37 cellular contexts compared by ENCODE assay signal in genomic region chr7:107833619-107834230, GRCh38. TPM values are rescaled to one million over a fixed set of nuclear protein-coding genes. Genes with fewer than 3 reads are reported as not detected.
"Had no signal": no experiment of that assay in that cellular context is flagged by ENCODE, and none has a peak within 500 bp of the region (broad histone marks: within the 10 kb centered on the region; RNA-seq: fewer than 3 reads in every experiment).

No MANE protein-coding gene starts in this region.

- H3K27ac Mint-ChIP-seq: activated CD4-positive, alpha-beta memory T cell treated with anti-CD3 and anti-CD28 coated beads for 36 hours; activated CD4-positive, alpha-beta T cell treated with anti-CD3 and anti-CD28 coated beads for 36 hours; activated CD4-positive, alpha-beta T cell treated with anti-CD3 and anti-CD28 coated beads, Interleukin-2, amount 10 ng/mL, durations not matched to agents 24 days and 14 days; activated CD8-positive, alpha-beta memory T cell treated with anti-CD3 and anti-CD28 coated beads, Interleukin-2, amount 10 ng/mL, durations not matched to agents 7 days and 5 days; activated CD8-positive, alpha-beta T cell treated with anti-CD3 and anti-CD28 coated beads, Interleukin-2, amount 10 ng/mL, durations not matched to agents 7 days and 5 days; activated naive CD4-positive, alpha-beta T cell treated with anti-CD3 and anti-CD28 coated beads for 36 hours; activated naive CD4-positive, alpha-beta T cell treated with anti-CD3 and anti-CD28 coated beads, Interleukin-2, amount 50 U/mL, for 24 hours; activated naive CD8-positive, alpha-beta T cell treated with anti-CD3 and anti-CD28 coated beads for 36 hours; activated naive CD8-positive, alpha-beta T cell treated with anti-CD3 and anti-CD28 coated beads, Interleukin-2, amount 50 U/mL, for 24 hours; activated T-helper 1 cell treated with anti-CD3 and anti-CD28 coated beads, Interleukin-12 subunit alpha, Interleukin-12 subunit beta, Interleukin-2, Interleukin-4 antibody, amounts not matched to agents 30 ng/mL and 10 ng/mL and 1 ng/mL, durations not matched to agents 14 hours and 24 hours and 36 hours; activated T-helper 2 cell treated with anti-CD3 and anti-CD28 coated beads, Interferon-gamma antibody, Interleukin-2, Interleukin-4, amounts not matched to agents 10 μg/mL and 5 μg/mL and 100 μg/mL, durations not matched to agents 14 hours and 24 hours and 36 hours; effector memory CD8-positive, alpha-beta T cell had no signal

- H3K27me3 ChIP-seq: body of pancreas, gastroesophageal sphincter had no signal

- H3K4me3 Mint-ChIP-seq: activated CD4-positive, alpha-beta memory T cell treated with anti-CD3 and anti-CD28 coated beads for 36 hours; activated CD4-positive, alpha-beta T cell treated with anti-CD3 and anti-CD28 coated beads for 36 hours; activated CD4-positive, alpha-beta T cell treated with anti-CD3 and anti-CD28 coated beads, Interleukin-2, amount 10 ng/mL, durations not matched to agents 24 days and 14 days; activated CD8-positive, alpha-beta memory T cell treated with anti-CD3 and anti-CD28 coated beads, Interleukin-2, amount 10 ng/mL, durations not matched to agents 7 days and 5 days; activated CD8-positive, alpha-beta T cell treated with anti-CD3 and anti-CD28 coated beads, Interleukin-2, amount 10 ng/mL, durations not matched to agents 7 days and 5 days; activated naive CD4-positive, alpha-beta T cell treated with anti-CD3 and anti-CD28 coated beads for 36 hours; activated naive CD4-positive, alpha-beta T cell treated with anti-CD3 and anti-CD28 coated beads, Interleukin-2, amount 50 U/mL, for 24 hours; activated naive CD8-positive, alpha-beta T cell treated with anti-CD3 and anti-CD28 coated beads for 36 hours; activated naive CD8-positive, alpha-beta T cell treated with anti-CD3 and anti-CD28 coated beads, Interleukin-2, amount 50 U/mL, for 24 hours; activated T-helper 1 cell treated with anti-CD3 and anti-CD28 coated beads, Interleukin-12 subunit alpha, Interleukin-12 subunit beta, Interleukin-2, Interleukin-4 antibody, amounts not matched to agents 30 ng/mL and 10 ng/mL and 1 ng/mL, durations not matched to agents 14 hours and 24 hours and 36 hours; effector memory CD8-positive, alpha-beta T cell had no signal

- H3K9me3 ChIP-seq: adrenal gland, body of pancreas, esophagus squamous epithelium, gastroesophageal sphincter, heart right ventricle had no signal

- H3K27ac ChIP-seq: adrenal gland, body of pancreas, esophagus squamous epithelium, gastroesophageal sphincter, heart right ventricle had no signal

- H3K27me3 Mint-ChIP-seq: activated naive CD8-positive, alpha-beta T cell treated with anti-CD3 and anti-CD28 coated beads, Interleukin-2, amount 50 U/mL, for 24 hours had no signal

- H3K4me1 ChIP-seq: esophagus squamous epithelium, gastroesophageal sphincter had no signal

- H3K9me3 Mint-ChIP-seq: activated CD4-positive, alpha-beta memory T cell treated with anti-CD3 and anti-CD28 coated beads for 36 hours; activated naive CD4-positive, alpha-beta T cell treated with anti-CD3 and anti-CD28 coated beads for 36 hours; activated naive CD4-positive, alpha-beta T cell treated with anti-CD3 and anti-CD28 coated beads, Interleukin-2, amount 50 U/mL, for 24 hours; activated naive CD8-positive, alpha-beta T cell treated with anti-CD3 and anti-CD28 coated beads, Interleukin-2, amount 50 U/mL, for 24 hours; activated T-helper 1 cell treated with anti-CD3 and anti-CD28 coated beads, Interleukin-12 subunit alpha, Interleukin-12 subunit beta, Interleukin-2, Interleukin-4 antibody, amounts not matched to agents 30 ng/mL and 10 ng/mL and 1 ng/mL, durations not matched to agents 14 hours and 24 hours and 36 hours; activated T-helper 2 cell treated with anti-CD3 and anti-CD28 coated beads, Interferon-gamma antibody, Interleukin-2, Interleukin-4, amounts not matched to agents 10 μg/mL and 5 μg/mL and 100 μg/mL, durations not matched to agents 14 hours and 24 hours and 36 hours had no signal

- H3K4me3 ChIP-seq: adrenal gland, body of pancreas, esophagus squamous epithelium, gastroesophageal sphincter, heart right ventricle had no signal

- H3K4me1 Mint-ChIP-seq: activated CD4-positive, alpha-beta T cell treated with anti-CD3 and anti-CD28 coated beads for 36 hours; activated CD4-positive, alpha-beta T cell treated with anti-CD3 and anti-CD28 coated beads, Interleukin-2, amount 10 ng/mL, durations not matched to agents 24 days and 14 days; activated CD8-positive, alpha-beta memory T cell treated with anti-CD3 and anti-CD28 coated beads, Interleukin-2, amount 10 ng/mL, durations not matched to agents 7 days and 5 days; activated naive CD4-positive, alpha-beta T cell treated with anti-CD3 and anti-CD28 coated beads, Interleukin-2, amount 50 U/mL, for 24 hours; activated naive CD8-positive, alpha-beta T cell treated with anti-CD3 and anti-CD28 coated beads for 36 hours; activated naive CD8-positive, alpha-beta T cell treated with anti-CD3 and anti-CD28 coated beads, Interleukin-2, amount 50 U/mL, for 24 hours had no signal

- H3K36me3 ChIP-seq: adrenal gland, esophagus squamous epithelium, gastroesophageal sphincter, heart right ventricle had no signal

- H3K36me3 Mint-ChIP-seq: activated CD4-positive, alpha-beta memory T cell treated with anti-CD3 and anti-CD28 coated beads for 36 hours; activated CD8-positive, alpha-beta memory T cell treated with anti-CD3 and anti-CD28 coated beads, Interleukin-2, amount 10 ng/mL, durations not matched to agents 7 days and 5 days; activated naive CD8-positive, alpha-beta T cell treated with anti-CD3 and anti-CD28 coated beads for 36 hours had no signal

- DNase-seq: activated CD4-positive, alpha-beta memory T cell treated with anti-CD3 and anti-CD28 coated beads for 36 hours; activated CD4-positive, alpha-beta T cell treated with anti-CD3 and anti-CD28 coated beads for 36 hours; activated CD4-positive, alpha-beta T cell treated with anti-CD3 and anti-CD28 coated beads, Interleukin-2, amount 10 ng/mL, durations not matched to agents 24 days and 14 days; activated CD4-positive, CD25-positive, alpha-beta regulatory T cell; activated CD4-positive, CD25-positive, alpha-beta regulatory T cell treated with anti-CD3 and anti-CD28 coated beads, Interleukin-2, amount 50 U/mL, for 72 hours; activated CD8-positive, alpha-beta memory T cell treated with anti-CD3 and anti-CD28 coated beads, Interleukin-2, amount 10 ng/mL, durations not matched to agents 7 days and 5 days; activated CD8-positive, alpha-beta memory T cell treated with anti-CD3 and anti-CD28 coated beads, Interleukin-2, amount 50 U/mL, for 4 hours; activated CD8-positive, alpha-beta T cell treated with anti-CD3 and anti-CD28 coated beads, Interleukin-2, amount 10 ng/mL, durations not matched to agents 7 days and 5 days; activated effector memory CD4-positive, alpha-beta T cell treated with anti-CD3 and anti-CD28 coated beads, Interleukin-2, amount 50 U/mL, for 16 hours; activated naive CD4-positive, alpha-beta T cell treated with anti-CD3 and anti-CD28 coated beads for 36 hours; activated naive CD8-positive, alpha-beta T cell treated with anti-CD3 and anti-CD28 coated beads for 36 hours; activated naive CD8-positive, alpha-beta T cell treated with anti-CD3 and anti-CD28 coated beads, Interleukin-2, amount 50 U/mL, for 24 hours; activated T-cell treated with anti-CD3 and anti-CD28 coated beads, Interleukin-2, amount 50 U/mL, for 1 hour; activated T-cell treated with anti-CD3 and anti-CD28 coated beads, Interleukin-2, amount 50 U/mL, for 48 hours; adrenal gland; amygdala; aorta; body of pancreas; caudate nucleus; cortex of kidney; dermis blood vessel endothelial cell; effector CD4-positive, alpha-beta T cell; effector memory CD8-positive, alpha-beta T cell; esophagus squamous epithelium; foreskin melanocyte; heart right ventricle; T-helper 2 cell had no signal

- ATAC-seq: activated CD4-positive, alpha-beta T cell treated with anti-CD3 and anti-CD28 coated beads for 36 hours; activated CD8-positive, alpha-beta memory T cell treated with anti-CD3 and anti-CD28 coated beads, Interleukin-2, amount 10 ng/mL, durations not matched to agents 7 days and 5 days; activated CD8-positive, alpha-beta T cell treated with anti-CD3 and anti-CD28 coated beads, Interleukin-2, amount 10 ng/mL, durations not matched to agents 7 days and 5 days; activated naive CD8-positive, alpha-beta T cell treated with anti-CD3 and anti-CD28 coated beads, Interleukin-2, amount 50 U/mL, for 24 hours; body of pancreas; effector memory CD8-positive, alpha-beta T cell; gastroesophageal sphincter; heart right ventricle had no signal

RNA-seq across cellular contexts. Expression of gene SLC26A3, which starts 30.7 kb away (rescaled TPM):
- total RNA-seq: activated CD4-positive, alpha-beta memory T cell treated with anti-CD3 and anti-CD28 coated beads for 36 hours; activated CD4-positive, alpha-beta T cell treated with anti-CD3 and anti-CD28 coated beads for 36 hours; activated CD4-positive, alpha-beta T cell treated with anti-CD3 and anti-CD28 coated beads, Interleukin-2, amount 10 ng/mL, durations not matched to agents 24 days and 14 days; activated CD8-positive, alpha-beta memory T cell treated with anti-CD3 and anti-CD28 coated beads for 36 hours; activated CD8-positive, alpha-beta memory T cell treated with anti-CD3 and anti-CD28 coated beads, Interleukin-2, amount 10 ng/mL, durations not matched to agents 7 days and 5 days; activated CD8-positive, alpha-beta T cell treated with anti-CD3 and anti-CD28 coated beads, Interleukin-2, amount 10 ng/mL, durations not matched to agents 7 days and 5 days; activated naive CD4-positive, alpha-beta T cell treated with anti-CD3 and anti-CD28 coated beads for 36 hours; activated naive CD8-positive, alpha-beta T cell treated with anti-CD3 and anti-CD28 coated beads for 36 hours; activated T-helper 1 cell treated with anti-CD3 and anti-CD28 coated beads, Interleukin-12 subunit alpha, Interleukin-12 subunit beta, Interleukin-2, Interleukin-4 antibody, amounts not matched to agents 30 ng/mL and 10 ng/mL and 1 ng/mL, durations not matched to agents 14 hours and 24 hours and 36 hours; activated T-helper 2 cell treated with anti-CD3 and anti-CD28 coated beads, Interferon-gamma antibody, Interleukin-2, Interleukin-4, amounts not matched to agents 10 μg/mL and 5 μg/mL and 100 μg/mL, durations not matched to agents 14 hours and 24 hours and 36 hours; aorta; body of pancreas; chondrocyte; dermis blood vessel endothelial cell; esophagus squamous epithelium; fibroblast of lung; fibroblast of villous mesenchyme; glomerular endothelial cell; heart right ventricle; T-helper 1 cell treated with Interleukin-12 subunit alpha and Interleukin-12 subunit beta and Interleukin-4 antibody, amounts not matched to agents 30 ng/mL and 1 ng/mL, for 36 hours had no signal
